In genomic region chr15:68783226-68784054, GRCh38 we compare ENCODE assay signal across 8 cellular contexts. TPM values are rescaled to one million over a fixed set of nuclear protein-coding genes. Genes with fewer than 3 reads are reported as not detected.
DNase-seq lines count a peak whose midpoint lies in the region; ATAC-seq and TF ChIP-seq lines count a peak whose summit lies in the region.

No MANE protein-coding gene starts in this region.

- H3K9me3 Mint-ChIP-seq in CD4-positive, alpha-beta memory T cell = no peaks in the 10 kb centered on the region

- no peak overlapping the region for H3K4me3 ChIP-seq in CD4-positive, alpha-beta memory T cell (ENCODE audit: low read length in 2 of 2)
- no peak overlapping the region for H3K4me3 ChIP-seq in LNCaP clone FGC (ENCODE audit: low read depth, low read length)
- no peak overlapping the region for H3K4me3 ChIP-seq in parathyroid adenoma (ENCODE audit: low read depth, low read length)

- no peak overlapping the region for H3K4me2 ChIP-seq in parathyroid adenoma (ENCODE audit: low read length)

- H3K27me3 Mint-ChIP-seq in CD4-positive, alpha-beta memory T cell = no peaks in the 10 kb centered on the region

- H3K27ac Mint-ChIP-seq in CD4-positive, alpha-beta memory T cell = peak overlapping the region in 6 of 7 donors; percentile 12 to 89 (median 74)

- H3K36me3 Mint-ChIP-seq in CD4-positive, alpha-beta memory T cell = peaks cover 25 to 81% of the 10 kb centered on the region in 2 donors

- no peak overlapping the region for H3K27ac ChIP-seq in CD4-positive, alpha-beta memory T cell (ENCODE audit: low read depth, low read length)
- H3K27ac ChIP-seq in parathyroid adenoma = no peak overlapping the region

- no peak overlapping the region for H2AFZ ChIP-seq in parathyroid adenoma

- no peak overlapping the region for H3K9ac ChIP-seq in parathyroid adenoma

- no peaks in the 10 kb centered on the region for H3K27me3 ChIP-seq in CD4-positive, alpha-beta memory T cell (ENCODE audit: insufficient read depth, low read length)
- H3K27me3 ChIP-seq in parathyroid adenoma (ENCODE audit: control insufficient read depth, insufficient read depth, low read length) = no peaks in the 10 kb centered on the region

- CTCF ChIA-PET in CD4-positive, alpha-beta memory T cell (lab: Charles Lee; ENCODE audit: partially characterized antibody) = interaction anchor here (1.0 to 10.7 kb wide), 14 partner anchors 10 to 92 kb away, joined by 3 to 89 read pairs (median 5); partner anchors contain the start of gene ANP32A

- TF ChIP-seq CTCF in LNCaP clone FGC (IDR thresholded peaks at IDR 0.05; ENCODE audit: control insufficient read depth, extremely low read depth, insufficient read depth) (peak; percentile 52), parathyroid adenoma (IDR thresholded peaks at IDR 0.05) (peak; percentile 48)

- peak overlapping the region in 1 of 8 donors; percentile 8 for H3K4me3 Mint-ChIP-seq in CD4-positive, alpha-beta memory T cell

- intact Hi-C loops in CD4-positive, alpha-beta memory T cell (cut with micrococcal nuclease) = loop anchor here (1.0 to 5.0 kb wide), 4 partner anchors 33 to 226 kb away; no protein-coding TSS in a partner anchor

- no peaks in the 10 kb centered on the region for H3K79me2 ChIP-seq in parathyroid adenoma

- no peaks in the 10 kb centered on the region for H3K9me3 ChIP-seq in CD4-positive, alpha-beta memory T cell (ENCODE audit: control insufficient read depth in 1 of 2, low read length in 2 of 2)
- H3K9me3 ChIP-seq in parathyroid adenoma (ENCODE audit: control insufficient read depth, low read length) = no peaks in the 10 kb centered on the region

- POLR2A ChIA-PET in CD4-positive, alpha-beta memory T cell (lab: Charles Lee; ENCODE audit: partially characterized antibody) = interaction anchor here (1.0 to 4.5 kb wide), 3 partner anchors 11 to 92 kb away, joined by 4 to 27 read pairs (median 5); no protein-coding TSS in a partner anchor

- peak; percentile 58 to 67 (median 60) for DNase-seq in CD4-positive, alpha-beta memory T cell
- no peak for DNase-seq in LNCaP clone FGC (ENCODE audit: low read depth)
- DNase-seq in activated CD8-positive, alpha-beta memory T cell treated with anti-CD3 and anti-CD28 coated beads, Interleukin-2, amount 50 U/mL, for 4 hours = peak; percentile 77
- DNase-seq in anterior cingulate cortex (lab: John Stamatoyannopoulos, UW) = no peak
- no peak for DNase-seq in superior temporal gyrus (ENCODE audit: extremely low spot score)

- peaks cover 16% of the 10 kb centered on the region for H3K4me1 ChIP-seq in CD4-positive, alpha-beta memory T cell (ENCODE audit: insufficient read depth, low read length)
- H3K4me1 ChIP-seq in parathyroid adenoma = no peaks in the 10 kb centered on the region

- H3K36me3 ChIP-seq in CD4-positive, alpha-beta memory T cell (ENCODE audit: insufficient read depth, low read length) = peaks cover 60% of the 10 kb centered on the region
- peaks cover 3% of the 10 kb centered on the region for H3K36me3 ChIP-seq in parathyroid adenoma (ENCODE audit: control insufficient read depth, insufficient read depth, low read length)

- ATAC-seq in esophagus mucosa (peak; percentile 56), HG03135 (IDR thresholded peaks at IDR 0.05; ENCODE audit: unreplicated experiment) (no peak)

- peaks cover 18 to 24% (median 21%) of the 10 kb centered on the region in 4 donors for H3K4me1 Mint-ChIP-seq in CD4-positive, alpha-beta memory T cell

RNA-seq across cellular contexts. Expression of gene ANP32A, which starts 37.3 kb away (rescaled TPM):
- total RNA-seq in CD4-positive, alpha-beta memory T cell = 100 to 1,000 TPM; 134 TPM
- 10 to 100 TPM; 52.7 to 64.5 TPM for polyA plus RNA-seq in CD4-positive, alpha-beta memory T cell
- total RNA-seq in esophagus mucosa = 58.9 TPM

Comparison
In these comparisons a context has a peak if more than half of its experiments do, and no peak if none do; other contexts are left out.
1. DNase-seq: peak in CD4-positive, alpha-beta memory T cell (5 of 5) and activated CD8-positive, alpha-beta memory T cell treated with anti-CD3 and anti-CD28 coated beads, Interleukin-2, amount 50 U/mL, for 4 hours (single experiment); none in LNCaP clone FGC (single experiment), anterior cingulate cortex (0 of 58) and superior temporal gyrus (single experiment).